14 cellular contexts compared by ENCODE assay signal in genomic region chr9:78238061-78239038, GRCh38. TPM values are rescaled to one million over a fixed set of nuclear protein-coding genes. Genes with fewer than 3 reads are reported as not detected.
DNase-seq lines count a peak whose midpoint lies in the region; ATAC-seq and TF ChIP-seq lines count a peak whose summit lies in the region.
"Had no signal": no experiment of that assay in that cellular context is flagged by ENCODE, and none has a peak within 500 bp of the region (broad histone marks: within the 10 kb centered on the region; RNA-seq: fewer than 3 reads in every experiment).

No MANE protein-coding gene starts in this region.

- H3K36me3 ChIP-seq in OCI-LY1 (ENCODE audit: insufficient read depth, low read length), result peaks cover 28% of the 10 kb centered on the region; the same call in 1 of the 2 replicates

- peak overlapping the region; percentile 13 for H3K4me3 ChIP-seq in OCI-LY1 (ENCODE audit: low read depth, low read length, poor library complexity, severe bottlenecking)

- no peak overlapping the region for H3K9ac ChIP-seq in OCI-LY1 (ENCODE audit: low read length)

- no peaks in the 10 kb centered on the region for H3K9me2 ChIP-seq in OCI-LY1 (ENCODE audit: low read depth, low read length)

- H2AFZ ChIP-seq in OCI-LY1 (ENCODE audit: low read length), result no peak overlapping the region

- H3K4me3 Mint-ChIP-seq in activated naive CD4-positive, alpha-beta T cell treated with anti-CD3 and anti-CD28 coated beads, Interleukin-2, amount 10 ng/mL, durations not matched to agents 7 days and 5 days, result peak overlapping the region; percentile 49
- H3K4me3 Mint-ChIP-seq in chondrocyte (ENCODE audit: unreplicated experiment), result peak overlapping the region; percentile 7
- peak overlapping the region; percentile 16 to 66 for H3K4me3 Mint-ChIP-seq in stimulated activated naive CD8-positive, alpha-beta T cell treated with anti-CD3 and anti-CD28 coated beads, Interleukin-15, amount 100 ng/mL, for 72 hours

- peak overlapping the region; percentile 69 for H3K27ac Mint-ChIP-seq in activated naive CD4-positive, alpha-beta T cell treated with anti-CD3 and anti-CD28 coated beads, Interleukin-2, amount 10 ng/mL, durations not matched to agents 7 days and 5 days
- H3K27ac Mint-ChIP-seq in activated naive CD4-positive, alpha-beta T cell treated with anti-CD3 and anti-CD28 coated beads, Interleukin-2, amount 50 U/mL, for 72 hours, result no peak overlapping the region
- H3K27ac Mint-ChIP-seq in chondrocyte (ENCODE audit: unreplicated experiment), result no peak overlapping the region
- no peak overlapping the region for H3K27ac Mint-ChIP-seq in stimulated activated naive CD8-positive, alpha-beta T cell treated with anti-CD3 and anti-CD28 coated beads, Interleukin-15, amount 100 ng/mL, for 72 hours
- H3K27ac Mint-ChIP-seq: stimulated activated naive B cell treated with anti-CD40 and anti-IgM and Interleukin-4, amounts not matched to agents 10 μg/mL and 1 μg/mL and 100 μg/mL, for 72 hours had no signal

- H3K27me3 ChIP-seq in OCI-LY1 (ENCODE audit: insufficient read depth, low read length), result no peaks in the 10 kb centered on the region

- H3K27me3 Mint-ChIP-seq in activated naive CD4-positive, alpha-beta T cell treated with anti-CD3 and anti-CD28 coated beads, Interleukin-2, amount 10 ng/mL, durations not matched to agents 7 days and 5 days, result peaks cover 3% of the 10 kb centered on the region
- no peaks in the 10 kb centered on the region for H3K27me3 Mint-ChIP-seq in chondrocyte (ENCODE audit: low read depth)
- H3K27me3 Mint-ChIP-seq in stimulated activated naive CD8-positive, alpha-beta T cell treated with anti-CD3 and anti-CD28 coated beads, Interleukin-15, amount 100 ng/mL, for 72 hours, result no peaks in the 10 kb centered on the region
- H3K27me3 Mint-ChIP-seq: stimulated activated naive B cell treated with anti-CD40 and anti-IgM and Interleukin-4, amounts not matched to agents 10 μg/mL and 1 μg/mL and 100 μg/mL, for 72 hours had no signal

- peak overlapping the region; percentile 7; the same call in 1 of the 2 replicates for H3K4me2 ChIP-seq in OCI-LY1 (ENCODE audit: low read length)

- TF ChIP-seq CTCF in OCI-LY1 (IDR thresholded peaks at IDR 0.05; ENCODE audit: low read length), result no peak
- TF ChIP-seq CTCF in chondrocyte (IDR thresholded peaks at IDR 0.05), result no peak

- no peaks in the 10 kb centered on the region for H4K20me1 ChIP-seq in OCI-LY1 (ENCODE audit: insufficient read depth, low read length)

- CTCF ChIA-PET in activated naive CD4-positive, alpha-beta T cell treated with anti-CD3 and anti-CD28 coated beads, Interleukin-2, amount 10 ng/mL, durations not matched to agents 7 days and 5 days (lab: Charles Lee), result interaction anchor here (0.9 to 1.2 kb wide), 2 partner anchors 66 to 165 kb away, joined by 3 to 4 read pairs; no protein-coding TSS in a partner anchor

- peaks cover 51% of the 10 kb centered on the region for H3K4me1 Mint-ChIP-seq in activated naive CD4-positive, alpha-beta T cell treated with anti-CD3 and anti-CD28 coated beads, Interleukin-2, amount 10 ng/mL, durations not matched to agents 7 days and 5 days
- peaks cover 17% of the 10 kb centered on the region for H3K4me1 Mint-ChIP-seq in chondrocyte (ENCODE audit: low read depth)
- H3K4me1 Mint-ChIP-seq in stimulated activated naive CD8-positive, alpha-beta T cell treated with anti-CD3 and anti-CD28 coated beads, Interleukin-15, amount 100 ng/mL, for 72 hours, result peaks cover 34% of the 10 kb centered on the region

- H3F3A ChIP-seq in OCI-LY1 (ENCODE audit: insufficient read depth, low read length), result no peaks in the 10 kb centered on the region

- H3K9me3 Mint-ChIP-seq in activated naive CD4-positive, alpha-beta T cell treated with anti-CD3 and anti-CD28 coated beads, Interleukin-2, amount 10 ng/mL, durations not matched to agents 7 days and 5 days, result no peaks in the 10 kb centered on the region
- H3K9me3 Mint-ChIP-seq in activated naive CD4-positive, alpha-beta T cell treated with anti-CD3 and anti-CD28 coated beads, Interleukin-2, amount 50 U/mL, for 72 hours, result peaks cover 0 to 5% of the 10 kb centered on the region in 2 donors
- H3K9me3 Mint-ChIP-seq in chondrocyte (ENCODE audit: low read depth), result no peaks in the 10 kb centered on the region
- H3K9me3 Mint-ChIP-seq in stimulated activated naive CD8-positive, alpha-beta T cell treated with anti-CD3 and anti-CD28 coated beads, Interleukin-15, amount 100 ng/mL, for 72 hours, result no peaks in the 10 kb centered on the region
- H3K9me3 Mint-ChIP-seq: stimulated activated naive B cell treated with anti-CD40 and anti-IgM and Interleukin-4, amounts not matched to agents 10 μg/mL and 1 μg/mL and 100 μg/mL, for 72 hours had no signal

- H3K79me2 ChIP-seq in OCI-LY1 (ENCODE audit: insufficient read depth, low read length), result peaks cover 5% of the 10 kb centered on the region; the same call in 1 of the 2 replicates

- H3K27ac ChIP-seq in OCI-LY1 (ENCODE audit: low read depth, low read length, poor library complexity, severe bottlenecking), result no peak overlapping the region

- peaks cover 33% of the 10 kb centered on the region for H3K4me1 ChIP-seq in OCI-LY1 (ENCODE audit: insufficient read depth, low read length, severe bottlenecking)
- H3K4me1 ChIP-seq: BE2C had no signal

- no peak for DNase-seq in activated naive CD4-positive, alpha-beta T cell treated with anti-CD3 and anti-CD28 coated beads, Interleukin-2, amount 10 ng/mL, durations not matched to agents 7 days and 5 days
- no peak for DNase-seq in activated naive CD4-positive, alpha-beta T cell treated with anti-CD3 and anti-CD28 coated beads, Interleukin-2, amount 50 U/mL, for 72 hours (ENCODE audit: low spot score in 2 of 2)
- DNase-seq in chondrocyte (ENCODE audit: low spot score) (no peak), NCI-H1417 treated with DMSO at 0.1 percent for 48 hours (lab: John Stamatoyannopoulos, UW) (no peak)
- no peak for DNase-seq in stimulated activated naive CD8-positive, alpha-beta T cell treated with anti-CD3 and anti-CD28 coated beads, Interleukin-15, amount 100 ng/mL, for 72 hours
- DNase-seq: activated gamma-delta T cell; BE2C; central memory CD4-positive, alpha-beta T cell; NCI-H2029; stimulated activated CD4-positive, alpha-beta T cell treated with anti-CD3 and anti-CD28 coated beads, Interleukin-2, amount 100 ng/mL, for 48 hours; stimulated activated naive B cell treated with anti-CD40 and anti-IgM and Interleukin-4, amounts not matched to agents 10 μg/mL and 1 μg/mL and 100 μg/mL, for 72 hours had no signal

- H3K36me3 Mint-ChIP-seq in activated naive CD4-positive, alpha-beta T cell treated with anti-CD3 and anti-CD28 coated beads, Interleukin-2, amount 10 ng/mL, durations not matched to agents 7 days and 5 days, result peaks cover 38% of the 10 kb centered on the region
- peaks cover 5 to 24% of the 10 kb centered on the region in 2 donors for H3K36me3 Mint-ChIP-seq in activated naive CD4-positive, alpha-beta T cell treated with anti-CD3 and anti-CD28 coated beads, Interleukin-2, amount 50 U/mL, for 72 hours
- peaks cover under 1% of the 10 kb centered on the region for H3K36me3 Mint-ChIP-seq in chondrocyte (ENCODE audit: low read depth)

- no peak for ATAC-seq in activated naive CD4-positive, alpha-beta T cell treated with anti-CD3 and anti-CD28 coated beads, Interleukin-2, amount 50 U/mL, for 72 hours
- no peak for ATAC-seq in stimulated activated naive CD8-positive, alpha-beta T cell treated with anti-CD3 and anti-CD28 coated beads, Interleukin-15, amount 100 ng/mL, for 72 hours
- ATAC-seq in GM18870 (IDR thresholded peaks at IDR 0.05; ENCODE audit: unreplicated experiment) (no peak), GM21723 (IDR thresholded peaks at IDR 0.05; ENCODE audit: unreplicated experiment) (no peak)
- ATAC-seq: stimulated activated naive B cell treated with anti-CD40 and anti-IgM and Interleukin-4, amounts not matched to agents 10 μg/mL and 1 μg/mL and 100 μg/mL, for 72 hours had no signal

- no peaks in the 10 kb centered on the region for H3K9me3 ChIP-seq in OCI-LY1 (ENCODE audit: low read length)
- H3K9me3 ChIP-seq: BE2C had no signal

RNA-seq across cellular contexts. Expression of gene CEP78, which starts 2.5 kb away (rescaled TPM):
- 10 to 100 TPM; 33.4 to 40.7 TPM for total RNA-seq in activated naive CD4-positive, alpha-beta T cell treated with anti-CD3 and anti-CD28 coated beads, Interleukin-2, amount 50 U/mL, for 72 hours
- total RNA-seq in chondrocyte, result 15.9 to 23.2 TPM (median 17.6 TPM) in 3 replicates

RNA-seq across cellular contexts. Expression of gene PSAT1, which starts 58.6 kb away (rescaled TPM):
- 10 to 100 TPM; 57.6 to 93.6 TPM for total RNA-seq in activated naive CD4-positive, alpha-beta T cell treated with anti-CD3 and anti-CD28 coated beads, Interleukin-2, amount 50 U/mL, for 72 hours
- 45.0 to 302 TPM (median 299 TPM) in 3 replicates for total RNA-seq in chondrocyte
